8 cellular contexts compared by ENCODE assay signal in the genomic region with DNA sequence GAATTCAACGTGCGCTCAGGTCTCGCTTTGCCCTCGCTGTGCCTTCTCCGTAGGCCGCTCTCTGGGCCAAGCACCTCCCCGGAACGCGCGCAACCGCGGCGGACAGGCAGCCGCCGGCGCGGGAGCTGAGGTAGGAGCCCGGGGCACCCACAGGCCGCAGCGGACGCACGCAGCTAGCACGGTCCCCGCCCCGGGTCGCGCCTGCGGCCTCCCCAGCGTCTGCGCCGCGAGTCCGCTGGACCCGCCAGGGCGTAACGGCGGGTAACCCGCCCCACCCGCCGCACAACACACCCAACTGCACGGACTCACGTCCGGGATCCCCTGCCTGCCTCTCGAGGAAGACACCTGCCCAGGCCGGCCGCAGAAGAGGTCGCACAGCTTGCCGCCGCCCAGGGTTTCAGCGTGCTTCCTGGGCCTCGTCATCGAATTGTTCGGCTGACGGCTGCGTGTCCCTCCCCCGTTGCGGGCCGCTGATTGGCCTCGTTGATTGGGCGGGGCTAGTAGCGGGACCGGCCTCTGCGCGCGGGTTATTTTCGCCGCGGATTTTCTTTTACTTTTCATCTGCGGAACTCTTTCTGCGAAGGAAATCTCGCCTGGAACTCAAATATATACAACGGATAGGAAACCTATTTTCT. TPM values are rescaled to one million over a fixed set of nuclear protein-coding genes. Genes with fewer than 3 reads are reported as not detected.
DNase-seq lines count a peak whose midpoint lies in the region; ATAC-seq and TF ChIP-seq lines count a peak whose summit lies in the region.

A gene with protein sequence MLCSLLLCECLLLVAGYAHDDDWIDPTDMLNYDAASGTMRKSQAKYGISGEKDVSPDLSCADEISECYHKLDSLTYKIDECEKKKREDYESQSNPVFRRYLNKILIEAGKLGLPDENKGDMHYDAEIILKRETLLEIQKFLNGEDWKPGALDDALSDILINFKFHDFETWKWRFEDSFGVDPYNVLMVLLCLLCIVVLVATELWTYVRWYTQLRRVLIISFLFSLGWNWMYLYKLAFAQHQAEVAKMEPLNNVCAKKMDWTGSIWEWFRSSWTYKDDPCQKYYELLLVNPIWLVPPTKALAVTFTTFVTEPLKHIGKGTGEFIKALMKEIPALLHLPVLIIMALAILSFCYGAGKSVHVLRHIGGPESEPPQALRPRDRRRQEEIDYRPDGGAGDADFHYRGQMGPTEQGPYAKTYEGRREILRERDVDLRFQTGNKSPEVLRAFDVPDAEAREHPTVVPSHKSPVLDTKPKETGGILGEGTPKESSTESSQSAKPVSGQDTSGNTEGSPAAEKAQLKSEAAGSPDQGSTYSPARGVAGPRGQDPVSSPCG (minus strand): TSS at position 433 of the 635 bp plus-strand sequence. CDS start 13,047 bp downstream, outside the sequence.

- H3K4me1 Mint-ChIP-seq in activated T-helper 17 cell treated with anti-CD3 and anti-CD28 coated beads, Interleukin-2, amount 50 U/mL, for 72 hours = peaks cover 11% of the 10 kb centered on the region
- peaks cover 11 to 37% (median 27%) of the 10 kb centered on the region in 4 donors for H3K4me1 Mint-ChIP-seq in naive thymus-derived CD8-positive, alpha-beta T cell

- POLR2A ChIA-PET in naive thymus-derived CD8-positive, alpha-beta T cell (lab: Charles Lee) = interaction anchor here (0.6 to 1.8 kb wide), 10 partner anchors 11 to 302 kb away, joined by 3 to 12 read pairs (median 4); a partner anchor contains a TSS

- peak; percentile 88 for ATAC-seq in DND-41 (ENCODE audit: insufficient read depth, low read depth)
- ATAC-seq in activated T-helper 17 cell treated with anti-CD3 and anti-CD28 coated beads, Interleukin-2, amount 50 U/mL, for 72 hours (replicated peaks) = peak; percentile 97
- peak; percentile 93 for ATAC-seq in naive thymus-derived CD8-positive, alpha-beta T cell

- peak within 1 kb of the TSS; percentile 74 for H2AFZ ChIP-seq in DND-41 (ENCODE audit: low read depth, low read length)
- H2AFZ ChIP-seq in GM23248 = peak within 1 kb of the TSS; percentile 91
- H2AFZ ChIP-seq in fibroblast of lung (ENCODE audit: low read length) = peak within 1 kb of the TSS; percentile 80

- H3K9ac ChIP-seq in DND-41 (ENCODE audit: low read depth, low read length) = peak within 1 kb of the TSS; percentile 71
- peak within 1 kb of the TSS; percentile 93 for H3K9ac ChIP-seq in GM23248
- H3K9ac ChIP-seq in fibroblast of lung (ENCODE audit: insufficient read depth, low read length) = peak within 1 kb of the TSS; percentile 91

- 0 to 1% methylated on average over 68 of the region's 72 CpGs for WGBS in GM23248 (ENCODE audit: low coverage in 1 of 2, low lambda C conversion rate in 2 of 2, missing lambda C conversion rate in 2 of 2), 2 experiments

- in situ Hi-C loops in GM23248 (cut with MboI) = no loop called here

- no peaks in the 10 kb centered on the region for H3K9me2 ChIP-seq in GM23248 (ENCODE audit: insufficient read depth)

- H3K36me3 ChIP-seq in DND-41 (ENCODE audit: insufficient read depth, low read length) = no peaks in the 10 kb centered on the region
- no peaks in the 10 kb centered on the region for H3K36me3 ChIP-seq in GM23248 (ENCODE audit: low read depth)
- no peaks in the 10 kb centered on the region for H3K36me3 ChIP-seq in fibroblast of lung (ENCODE audit: control insufficient read depth, insufficient read depth, low read length)

- DNase-seq in DND-41 (peak; percentile 80), GM23248 (peak; percentile 98), LHCN-M2 (ENCODE audit: low read depth) (peak; percentile 88), RPMI8226 (peak; percentile 92), fibroblast of lung (ENCODE audit: low read depth in 2 of 2) (peak; percentile 89 to 92)
- peak; percentile 82 to 95 (median 90) for DNase-seq in naive thymus-derived CD8-positive, alpha-beta T cell
- peak; percentile 82 to 90 (median 88) for DNase-seq in stimulated activated naive CD4-positive, alpha-beta T cell (lab: John Stamatoyannopoulos, UW)

- H3F3A ChIP-seq in GM23248 (ENCODE audit: insufficient read depth) = peaks cover 23% of the 10 kb centered on the region

- H3K9me3 ChIP-seq in DND-41 (ENCODE audit: insufficient read depth, low read length, severe bottlenecking) = no peaks in the 10 kb centered on the region
- H3K9me3 ChIP-seq in GM23248 (ENCODE audit: low read depth) = no peaks in the 10 kb centered on the region
- H3K9me3 ChIP-seq in fibroblast of lung (ENCODE audit: control insufficient read depth, insufficient read depth, low read depth, low read length) = no peaks in the 10 kb centered on the region

- H3K4me1 ChIP-seq in DND-41 (ENCODE audit: insufficient read depth, low read length) (peaks cover 18% of the 10 kb centered on the region), GM23248 (ENCODE audit: insufficient read depth) (peaks cover 7% of the 10 kb centered on the region), fibroblast of lung (ENCODE audit: control insufficient read depth, extremely low read depth, insufficient read depth, low read length) (peaks cover 4% of the 10 kb centered on the region)

- H3K27ac ChIP-seq in DND-41 (ENCODE audit: low read length) (peak within 1 kb of the TSS; percentile 59), GM23248 (peak within 1 kb of the TSS; percentile 93), fibroblast of lung (ENCODE audit: insufficient read depth, low read length) (peak within 1 kb of the TSS; percentile 96)

- no peaks in the 10 kb centered on the region for H3K27me3 Mint-ChIP-seq in activated T-helper 17 cell treated with anti-CD3 and anti-CD28 coated beads, Interleukin-2, amount 50 U/mL, for 72 hours
- H3K27me3 Mint-ChIP-seq in naive thymus-derived CD8-positive, alpha-beta T cell = peaks cover 0 to 14% (median 3%) of the 10 kb centered on the region in 5 donors

- H3K4me3 ChIP-seq in DND-41 (ENCODE audit: low read depth in 1 of 2, low read length in 2 of 2) = peak within 1 kb of the TSS; percentile 33 to 74; a peak in 3 of 4 replicates
- peak within 1 kb of the TSS; percentile 88 for H3K4me3 ChIP-seq in GM23248
- peak within 1 kb of the TSS; percentile 72 to 85 (median 78) for H3K4me3 ChIP-seq in fibroblast of lung (replicated peaks in 1 of 4; ENCODE audit: control extremely low read depth in 1 of 4, insufficient read depth in 1 of 4, low read depth in 3 of 4, low read length in 4 of 4)

- no peaks in the 10 kb centered on the region for H3K79me2 ChIP-seq in DND-41 (ENCODE audit: insufficient read depth, low read length)
- peaks cover 44% of the 10 kb centered on the region for H3K79me2 ChIP-seq in GM23248 (ENCODE audit: insufficient read depth)
- peaks cover 25% of the 10 kb centered on the region for H3K79me2 ChIP-seq in fibroblast of lung (ENCODE audit: control insufficient read depth, insufficient read depth, low read length)

- H3K4me2 ChIP-seq in DND-41 (ENCODE audit: insufficient read depth, low read length) = peak within 1 kb of the TSS; percentile 76
- H3K4me2 ChIP-seq in GM23248 (ENCODE audit: unreplicated experiment) = peak within 1 kb of the TSS; percentile 95
- H3K4me2 ChIP-seq in fibroblast of lung (ENCODE audit: extremely low read depth, insufficient read depth, low read length) = peak within 1 kb of the TSS; percentile 88

- TF ChIP-seq CTCF in DND-41 (IDR thresholded peaks at IDR 0.05; ENCODE audit: borderline replicate concordance, extremely low read depth, low read length, poor library complexity, severe bottlenecking) (no peak), fibroblast of lung (conservative IDR thresholded peaks at IDR 0.05 in 1 of 2, IDR thresholded peaks at IDR 0.05 in 1 of 2; ENCODE audit: low read depth in 1 of 2, low read length in 2 of 2) (no peak)

- H3K9me3 Mint-ChIP-seq in activated T-helper 17 cell treated with anti-CD3 and anti-CD28 coated beads, Interleukin-2, amount 50 U/mL, for 72 hours = no peaks in the 10 kb centered on the region
- no peaks in the 10 kb centered on the region for H3K9me3 Mint-ChIP-seq in naive thymus-derived CD8-positive, alpha-beta T cell

- peaks cover 32% of the 10 kb centered on the region for H3K27me3 ChIP-seq in DND-41 (ENCODE audit: insufficient read depth, low read length, poor library complexity)
- no peaks in the 10 kb centered on the region for H3K27me3 ChIP-seq in GM23248 (replicated peaks; ENCODE audit: insufficient read depth)
- no peaks in the 10 kb centered on the region for H3K27me3 ChIP-seq in fibroblast of lung (ENCODE audit: control insufficient read depth, insufficient read depth, low read length)

- peak within 1 kb of the TSS; percentile 37 for H3K27ac Mint-ChIP-seq in activated T-helper 17 cell treated with anti-CD3 and anti-CD28 coated beads, Interleukin-2, amount 50 U/mL, for 72 hours
- H3K27ac Mint-ChIP-seq in naive thymus-derived CD8-positive, alpha-beta T cell = peak within 1 kb of the TSS; percentile 84 to 96 (median 95)

- peaks cover 30% of the 10 kb centered on the region for H3K36me3 Mint-ChIP-seq in activated T-helper 17 cell treated with anti-CD3 and anti-CD28 coated beads, Interleukin-2, amount 50 U/mL, for 72 hours (ENCODE audit: low read depth)
- peaks cover 0 to 23% (median 15%) of the 10 kb centered on the region in 3 donors for H3K36me3 Mint-ChIP-seq in naive thymus-derived CD8-positive, alpha-beta T cell

- H4K20me1 ChIP-seq in DND-41 (ENCODE audit: insufficient read depth, low read length) = peaks cover 19% of the 10 kb centered on the region
- H4K20me1 ChIP-seq in GM23248 (ENCODE audit: insufficient read depth) = no peaks in the 10 kb centered on the region
- H4K20me1 ChIP-seq in fibroblast of lung (ENCODE audit: control insufficient read depth, extremely low read depth, insufficient read depth, low read length) = no peaks in the 10 kb centered on the region

- peak within 1 kb of the TSS; percentile 70 for H3K4me3 Mint-ChIP-seq in activated T-helper 17 cell treated with anti-CD3 and anti-CD28 coated beads, Interleukin-2, amount 50 U/mL, for 72 hours
- H3K4me3 Mint-ChIP-seq in naive thymus-derived CD8-positive, alpha-beta T cell = peak within 1 kb of the TSS; percentile 83 to 95 (median 90)

RNA-seq across cellular contexts. Expression of the gene that starts here (rescaled TPM):
- total RNA-seq in GM23248 (2014; rRNA removed; shearing (Covaris generic)) = 35.3 and 58.0 TPM in 2 replicates
- 34.9 and 36.8 TPM in 2 replicates for polyA plus RNA-seq in GM23248 (2016; fragmentation: Nextera tagmentation; extraction: Ambion mirVana)
- total RNA-seq in LHCN-M2 (2014; rRNA removed) = 19.4 and 21.4 TPM in 2 replicates
- polyA plus RNA-seq in LHCN-M2 (2012) = 8.6 TPM
- 10 to 100 TPM; 14.3 to 19.8 TPM for total RNA-seq in activated T-helper 17 cell treated with anti-CD3 and anti-CD28 coated beads, Interleukin-2, amount 50 U/mL, for 72 hours
- 30.6 and 31.0 TPM in 2 replicates for total RNA-seq in fibroblast of lung
- polyA plus RNA-seq in fibroblast of lung = 30.2 and 33.1 TPM in 2 replicates
- 17.4 and 20.9 TPM in 2 replicates for polyA plus RNA-seq in fibroblast of lung (2012)
- polyA minus RNA-seq in fibroblast of lung (ENCODE audit: low replicate concordance) = 6.7 and 7.5 TPM in 2 replicates
- total RNA-seq in naive thymus-derived CD8-positive, alpha-beta T cell = 10 to 100 TPM; 25.0 to 25.4 TPM
- polyA plus RNA-seq in naive thymus-derived CD8-positive, alpha-beta T cell = 10 to 100 TPM; 10.6 to 12.7 (median 10.8) TPM

Comparison
In these comparisons a context has a peak if more than half of its experiments do, and no peak if none do; other contexts are left out.
1. Peak in every context shown above with its lines: DNase-seq, ATAC-seq, H3K4me3 ChIP-seq and H3K27ac ChIP-seq.